19 cellular contexts compared by ENCODE assay signal in genomic region chr7:78284945-78285344, GRCh38.
A peak's percentile ranks its signal among the peaks of the same experiment; 100 is the strongest.
DNase-seq lines count a peak whose midpoint lies in the region; ATAC-seq and TF ChIP-seq lines count a peak whose summit lies in the region.
"Had no signal": no experiment of that assay in that cellular context is flagged by ENCODE, and none has a peak within 500 bp of the region (broad histone marks: within the 10 kb centered on the region; RNA-seq: fewer than 3 reads in every experiment).

No MANE protein-coding gene starts in this region.

- TF ChIP-seq CTCF in AG10803 (conservative IDR thresholded peaks at IDR 0.05; ENCODE audit: low read length) = no peak

- H3K4me3 ChIP-seq in AG10803 (ENCODE audit: low read length) = no peak overlapping the region
- H3K4me3 ChIP-seq: BLaER1 treated with 17β-estradiol and CSF1 and Interleukin-3, amounts not matched to agents 10 nM and 100 nM; SK-N-MC had no signal

- H3K36me3 Mint-ChIP-seq in activated T-cell treated with anti-CD3 and anti-CD28 coated beads, Interleukin-2, amount 50 U/mL, for 24 hours (ENCODE audit: low read depth) = no peaks in the 10 kb centered on the region

- ATAC-seq in GM21515 (IDR thresholded peaks at IDR 0.05; ENCODE audit: unreplicated experiment) (no peak), GM19452 (IDR thresholded peaks at IDR 0.05; ENCODE audit: unreplicated experiment) (no peak)

- H3K4me1 Mint-ChIP-seq in activated T-cell treated with anti-CD3 and anti-CD28 coated beads, Interleukin-2, amount 50 U/mL, for 24 hours (ENCODE audit: low read depth) = no peaks in the 10 kb centered on the region
- H3K4me1 Mint-ChIP-seq: CD8-positive, alpha-beta memory T cell had no signal

- no peak overlapping the region for H3K27ac Mint-ChIP-seq in activated T-cell treated with anti-CD3 and anti-CD28 coated beads, Interleukin-2, amount 50 U/mL, for 24 hours
- H3K27ac Mint-ChIP-seq: CD8-positive, alpha-beta memory T cell had no signal

- H3K27me3 Mint-ChIP-seq in activated T-cell treated with anti-CD3 and anti-CD28 coated beads, Interleukin-2, amount 50 U/mL, for 24 hours = peaks cover 3% of the 10 kb centered on the region

- H3K4me3 Mint-ChIP-seq in activated T-cell treated with anti-CD3 and anti-CD28 coated beads, Interleukin-2, amount 50 U/mL, for 24 hours = no peak overlapping the region
- H3K4me3 Mint-ChIP-seq: CD8-positive, alpha-beta memory T cell had no signal

- DNase-seq in AG10803 (ENCODE audit: low read depth) (peak; percentile 69), LHCN-M2 (ENCODE audit: low read depth) (peak; percentile 30), hippocampal formation (lab: John Stamatoyannopoulos, UW) (peak; percentile 1 to 56), putamen (ENCODE audit: low spot score) (peak; percentile 52), NAMALWA (ENCODE audit: low spot score) (no peak)
- DNase-seq in activated T-cell treated with anti-CD3 and anti-CD28 coated beads, Interleukin-2, amount 50 U/mL, for 24 hours = no peak
- DNase-seq: 8988T; CD8-positive, alpha-beta memory T cell; HCEC 1CT; NCI-H1105 treated with DMSO at 0.1 percent for 48 hours; NCI-H1694; NCI-H510A; NCI-H82; OCI-M1; Right ventricle myocardium superior had no signal

- H3K9me3 Mint-ChIP-seq in activated T-cell treated with anti-CD3 and anti-CD28 coated beads, Interleukin-2, amount 50 U/mL, for 24 hours = no peaks in the 10 kb centered on the region

Comparison
In these comparisons a context has a peak if more than half of its experiments do, and no peak if none do; other contexts are left out.
1. DNase-seq: peak in AG10803 (single experiment), LHCN-M2 (single experiment), hippocampal formation (2 of 2) and putamen (single experiment); none in activated T-cell treated with anti-CD3 and anti-CD28 coated beads, Interleukin-2, amount 50 U/mL, for 24 hours (single experiment) and NAMALWA (single experiment).